In the genomic region with DNA sequence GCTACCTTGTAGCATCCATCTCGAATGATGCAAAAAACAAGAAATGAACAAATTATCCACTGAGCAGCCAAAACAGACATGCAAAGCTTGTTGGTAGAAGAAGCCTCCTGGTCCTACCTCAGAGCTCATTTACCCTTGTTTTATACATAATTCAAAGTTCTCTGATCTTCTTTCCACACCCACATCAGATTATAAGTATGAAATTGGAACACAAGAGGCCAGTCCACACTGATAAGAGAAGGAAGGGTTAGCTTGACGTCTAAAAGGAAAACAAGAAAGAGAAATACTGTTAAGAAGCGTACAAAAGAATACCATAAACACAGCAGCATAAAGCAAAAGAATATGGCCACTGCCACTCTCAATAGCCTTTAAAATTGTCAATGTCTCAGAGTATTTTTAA, we compare ENCODE assay signal across 4 cellular contexts. TPM values are rescaled to one million over a fixed set of nuclear protein-coding genes. Genes with fewer than 3 reads are reported as not detected.
"Had no signal": no experiment of that assay in that cellular context is flagged by ENCODE, and none has a peak within 500 bp of the region (broad histone marks: within the 10 kb centered on the region; RNA-seq: fewer than 3 reads in every experiment).

No MANE protein-coding gene starts in this region.

- H3K36me3 Mint-ChIP-seq: IgD-negative memory B cell had no signal

- H3K27me3 Mint-ChIP-seq: IgD-negative memory B cell had no signal

- H2AFZ ChIP-seq: GM23338 had no signal

- H3K4me3 Mint-ChIP-seq: GM23338, H9, IgD-negative memory B cell had no signal

- H3K9me3 Mint-ChIP-seq: GM23338, H9 had no signal

- H3K4me2 ChIP-seq: GM23338 had no signal

- H3K4me1 Mint-ChIP-seq: IgD-negative memory B cell had no signal

- DNase-seq: H9, HCEC 1CT had no signal

- ATAC-seq: GM23338 had no signal

- H3K27ac Mint-ChIP-seq: GM23338, IgD-negative memory B cell had no signal

- H3K4me3 ChIP-seq: GM23338 had no signal

RNA-seq across cellular contexts. Expression of gene FAM83B, which starts 49.7 kb away (rescaled TPM):
- polyA plus RNA-seq: IgD-negative memory B cell had no signal
